ENCODE assay signal across 21 cellular contexts in genomic region chr12:127241056-127241830, GRCh38.
DNase-seq lines count a peak whose midpoint lies in the region; ATAC-seq and TF ChIP-seq lines count a peak whose summit lies in the region.
"Had no signal": no experiment of that assay in that cellular context is flagged by ENCODE, and none has a peak within 500 bp of the region (broad histone marks: within the 10 kb centered on the region; RNA-seq: fewer than 3 reads in every experiment).

No MANE protein-coding gene starts in this region.

- H3K4me2 ChIP-seq in HCT116 (ENCODE audit: low read length) (no peak overlapping the region), hepatocyte (no peak overlapping the region)
- H3K4me2 ChIP-seq: smooth muscle cell had no signal

- ATAC-seq in HCT116: no peak
- ATAC-seq in sciatic nerve: peak; percentile 91
- no peak for ATAC-seq in HG03039 (IDR thresholded peaks at IDR 0.05; ENCODE audit: unreplicated experiment)
- ATAC-seq: left ventricle myocardium superior had no signal

- DNase-seq in HCT116 (ENCODE audit: low read depth, low spot score) (no peak), astrocyte of the hippocampus (ENCODE audit: low read depth, low spot score) (peak; percentile 75), hepatocyte (ENCODE audit: low spot score) (peak; percentile 8), sciatic nerve (ENCODE audit: low spot score) (no peak), NCI-H1417 treated with DMSO at 0.1 percent for 48 hours (lab: John Stamatoyannopoulos, UW) (no peak), COR-L47 (lab: John Stamatoyannopoulos, UW) (no peak), NCI-H510A treated with DMSO at 0.1 percent for 48 hours (lab: John Stamatoyannopoulos, UW) (no peak)
- DNase-seq: activated CD4-positive, alpha-beta T cell treated with anti-CD3 and anti-CD28 coated beads, Interleukin-2, amount 50 U/mL, for 48 hours; activated T-cell treated with anti-CD3 and anti-CD28 coated beads, Interleukin-2, amount 50 U/mL, for 1 hour; Karpas-422; left ventricle myocardium superior; NCI-H1417; NCI-H2227 treated with DMSO at 0.1 percent for 48 hours; ovary; Right ventricle myocardium superior; stimulated activated CD4-positive, alpha-beta T cell treated with anti-CD3 and anti-CD28 coated beads, Interleukin-4, amount 100 ng/mL, for 4 hours; stimulated activated CD8-positive, alpha-beta memory T cell treated with anti-CD3 and anti-CD28 coated beads, Interleukin-4, amount 100 ng/mL, for 48 hours; T-helper 1 cell; WERI-Rb-1 had no signal

- intact Hi-C loops in HCT116 (cut with micrococcal nuclease): no loop called here
- intact Hi-C loops in sciatic nerve (cut with DNase I): no loop called here

- POLR2A ChIA-PET in HCT116 (lab: Charles Lee): no interaction called here

- RAD21 ChIA-PET in HCT116 (lab: Charles Lee; ENCODE audit: low non-redundant PET in 1 of 2, low total read pairs in 2 of 2, uncharacterized antibody in 2 of 2, unreplicated experiment in 2 of 2): no interaction called here

- no TSS peak for BruUV-seq in HCT116 (replicated peaks; lab: Mats Ljungman, UMichigan)

- TF ChIP-seq CTCF in HCT116 (IDR thresholded peaks at IDR 0.05 in 2 of 3, conservative IDR thresholded peaks at IDR 0.05 in 1 of 3; ENCODE audit: borderline replicate concordance in 1 of 3, insufficient read depth in 1 of 3, low read depth in 2 of 3, low read length in 2 of 3) (no peak), hepatocyte (IDR thresholded peaks at IDR 0.05; ENCODE audit: poor library complexity) (no peak)

- H3K79me2 ChIP-seq in HCT116 (ENCODE audit: insufficient read depth, low read length) (no peaks in the 10 kb centered on the region), hepatocyte (no peaks in the 10 kb centered on the region)

- no peak overlapping the region for H3K27ac ChIP-seq in HCT116 (ENCODE audit: low read depth, low read length)
- no peak overlapping the region for H3K27ac ChIP-seq in hepatocyte
- H3K27ac ChIP-seq: ovary, WERI-Rb-1 had no signal

- H3K4me1 ChIP-seq in HCT116 (ENCODE audit: control insufficient read depth in 1 of 2, insufficient read depth in 2 of 2, low read length in 2 of 2) (no peaks in the 10 kb centered on the region), hepatocyte (ENCODE audit: insufficient read depth) (no peaks in the 10 kb centered on the region)

- no peak overlapping the region for H3K4me3 ChIP-seq in HCT116 (replicated peaks in 1 of 2; ENCODE audit: low read depth in 1 of 2, low read length in 2 of 2)
- no peak overlapping the region for H3K4me3 ChIP-seq in hepatocyte
- H3K4me3 ChIP-seq: ovary, smooth muscle cell had no signal

- no peak overlapping the region for H2AFZ ChIP-seq in HCT116 (ENCODE audit: low read depth, low read length, poor library complexity, severe bottlenecking)
- no peak overlapping the region for H2AFZ ChIP-seq in hepatocyte

- H3K9me2 ChIP-seq in HCT116 (ENCODE audit: insufficient read depth) (peaks cover 9% of the 10 kb centered on the region; the same call in 1 of the 2 replicates), hepatocyte (replicated peaks; ENCODE audit: insufficient read depth) (no peaks in the 10 kb centered on the region)

- H4K20me1 ChIP-seq in HCT116 (ENCODE audit: insufficient read depth) (no peaks in the 10 kb centered on the region), hepatocyte (ENCODE audit: insufficient read depth, poor library complexity, severe bottlenecking) (no peaks in the 10 kb centered on the region)

- H3K9ac ChIP-seq in HCT116 (ENCODE audit: low read length): no peak overlapping the region

- H3K9me3 ChIP-seq in HCT116 (ENCODE audit: control insufficient read depth in 1 of 2, insufficient read depth in 1 of 2, low read depth in 1 of 2, low read length in 2 of 2) (no peaks in the 10 kb centered on the region), hepatocyte (ENCODE audit: low read depth) (no peaks in the 10 kb centered on the region)
- H3K9me3 ChIP-seq: ovary had no signal

- no peaks in the 10 kb centered on the region for H3K36me3 ChIP-seq in HCT116 (ENCODE audit: control insufficient read depth in 1 of 2, insufficient read depth in 2 of 2, low read length in 2 of 2)
- H3K36me3 ChIP-seq in hepatocyte (replicated peaks; ENCODE audit: insufficient read depth, low read depth): no peaks in the 10 kb centered on the region
- H3K36me3 ChIP-seq: ovary, WERI-Rb-1 had no signal

- TF ChIP-seq RAD21 in HCT116 (IDR thresholded peaks at IDR 0.05; ENCODE audit: low read depth): no peak

- H3K27me3 ChIP-seq in HCT116 (ENCODE audit: insufficient read depth, low read length) (no peaks in the 10 kb centered on the region), hepatocyte (no peaks in the 10 kb centered on the region)
- H3K27me3 ChIP-seq: ovary had no signal

- CTCF ChIA-PET in HCT116 (lab: Charles Lee): no interaction called here

- WGBS in hepatocyte (ENCODE audit: low lambda C conversion rate, missing lambda C conversion rate): 71% methylated on average over 8 of the region's 8 CpGs

- no peak for TF ChIP-seq POLR2A in HCT116 (IDR thresholded peaks at IDR 0.05; ENCODE audit: borderline replicate concordance, extremely low read depth, insufficient read depth, insufficient read length)

TF ChIP-seq in HCT116, 20 proteins besides CTCF, POLR2A, EP300 and RAD21:
- no peak for TF ChIP-seq SP1 (IDR thresholded peaks at IDR 0.05; ENCODE audit: low read depth)
- 0 out of 2 replicates have a peak, but pooled peaks have one; percentile 27 for TF ChIP-seq MAX (IDR thresholded peaks at IDR 0.05)
TF ChIP-seq in HCT116: peak in this region for 1.

Comparison
In these comparisons a context has a peak if more than half of its experiments do, and no peak if none do; other contexts are left out.
1. DNase-seq: peak in astrocyte of the hippocampus (single experiment) and hepatocyte (single experiment); none in HCT116 (single experiment), sciatic nerve (single experiment), NCI-H1417 treated with DMSO at 0.1 percent for 48 hours (single experiment), COR-L47 (single experiment) and NCI-H510A treated with DMSO at 0.1 percent for 48 hours (single experiment).